In genomic region chr3:11159421-11159904, GRCh38 we compare ENCODE assay signal across 10 cellular contexts. TPM values are rescaled to one million over a fixed set of nuclear protein-coding genes. Genes with fewer than 3 reads are reported as not detected.
A peak's percentile ranks its signal among the peaks of the same experiment; 100 is the strongest.
DNase-seq lines count a peak whose midpoint lies in the region; ATAC-seq, FAIRE-seq and TF ChIP-seq lines count a peak whose summit lies in the region.
"Had no signal": no experiment of that assay in that cellular context is flagged by ENCODE, and none has a peak within 500 bp of the region (broad histone marks: within the 10 kb centered on the region; RNA-seq: fewer than 3 reads in every experiment).

No MANE protein-coding gene starts in this region.

- H3K4me1 Mint-ChIP-seq in immature natural killer cell, result no peaks in the 10 kb centered on the region

- H2AFZ ChIP-seq in K562 (ENCODE audit: low read depth, low read length) (no peak overlapping the region), hepatocyte (no peak overlapping the region)

- H3K9me3 ChIP-seq in K562 (replicated peaks; ENCODE audit: control insufficient read depth, insufficient read depth, low read depth, low read length) (no peaks in the 10 kb centered on the region), hepatocyte (ENCODE audit: low read depth) (no peaks in the 10 kb centered on the region), transverse colon (no peaks in the 10 kb centered on the region)

- H3K4me3 ChIP-seq in HL-60 (replicated peaks; ENCODE audit: insufficient read depth, low read length), result no peak overlapping the region
- H3K4me3 ChIP-seq in K562, result no peak overlapping the region
- no peak overlapping the region for H3K4me3 ChIP-seq in hepatocyte
- no peak overlapping the region for H3K4me3 ChIP-seq in transverse colon

- DNase-seq in HL-60 (ENCODE audit: low read depth in 1 of 2, low spot score in 1 of 2), result peak; percentile 18 to 53
- no peak for DNase-seq in K562 (ENCODE audit: extremely low read depth in 1 of 4, low spot score in 3 of 4)
- peak; percentile 24 for DNase-seq in hepatocyte (ENCODE audit: low spot score)
- peak; percentile 26 for DNase-seq in transverse colon
- no peak for DNase-seq in immature natural killer cell
- DNase-seq in GF-D8 (lab: John Stamatoyannopoulos, UW), result no peak
- DNase-seq: activated CD4-positive, alpha-beta T cell treated with anti-CD3 and anti-CD28 coated beads, Interleukin-2, amount 10 ng/mL, durations not matched to agents 7 days and 5 days; NCI-H1417 treated with DMSO at 0.1 percent for 48 hours had no signal

- H3K9me2 ChIP-seq in hepatocyte (replicated peaks; ENCODE audit: insufficient read depth), result no peaks in the 10 kb centered on the region

- TF ChIP-seq CTCF in HL-60 (IDR thresholded peaks at IDR 0.05; ENCODE audit: insufficient read depth, low read length) (no peak), K562 (IDR thresholded peaks at IDR 0.05 in 2 of 3, conservative IDR thresholded peaks at IDR 0.05 in 1 of 3; ENCODE audit: insufficient read depth in 2 of 3, low read depth in 1 of 3, low read length in 3 of 3) (no peak), hepatocyte (IDR thresholded peaks at IDR 0.05; ENCODE audit: poor library complexity) (no peak), transverse colon (IDR thresholded peaks at IDR 0.05) (no peak)

- H3K4me1 ChIP-seq in K562 (replicated peaks in 1 of 2; ENCODE audit: control insufficient read depth in 2 of 2, insufficient read depth in 2 of 2, low read length in 2 of 2), result peaks cover 0 to 3% of the 10 kb centered on the region in 2 experiments; a peak in 1 of 5 replicates
- peaks cover 7% of the 10 kb centered on the region for H3K4me1 ChIP-seq in hepatocyte (ENCODE audit: insufficient read depth)
- H3K4me1 ChIP-seq in transverse colon, result peaks cover 0 to 24% (median 9%) of the 10 kb centered on the region in 4 donors

- no peak overlapping the region for H3K9ac ChIP-seq in K562 (ENCODE audit: insufficient read depth in 1 of 2, low read depth in 2 of 2, low read length in 2 of 2)

- no peak overlapping the region for H3K27ac Mint-ChIP-seq in immature natural killer cell
- H3K27ac Mint-ChIP-seq: activated CD4-positive, alpha-beta T cell treated with anti-CD3 and anti-CD28 coated beads, Interleukin-2, amount 10 ng/mL, durations not matched to agents 7 days and 5 days; natural killer cell treated with Interleukin-12 subunit alpha and Interleukin-12 subunit beta and Interleukin-15 and Interleukin-18, amount 100 ng/mL, for 72 hours had no signal

- no peak for TF ChIP-seq POLR2A in K562 (conservative IDR thresholded peaks at IDR 0.05)
- no peak for TF ChIP-seq POLR2A in transverse colon (IDR thresholded peaks at IDR 0.05)

- H3K36me3 ChIP-seq in K562 (ENCODE audit: control insufficient read depth, insufficient read depth, low read length) (no peaks in the 10 kb centered on the region), hepatocyte (replicated peaks; ENCODE audit: insufficient read depth, low read depth) (no peaks in the 10 kb centered on the region), transverse colon (no peaks in the 10 kb centered on the region)

- TF ChIP-seq EP300 in K562 (IDR thresholded peaks at IDR 0.05; ENCODE audit: low read length) (no peak), transverse colon (IDR thresholded peaks at IDR 0.05; ENCODE audit: low read depth) (no peak)

- peaks cover 30% of the 10 kb centered on the region for H3K27me3 ChIP-seq in HL-60 (ENCODE audit: insufficient read depth, poor library complexity, severe bottlenecking)
- H3K27me3 ChIP-seq in K562 (ENCODE audit: control insufficient read depth in 2 of 2, insufficient read depth in 2 of 2, low read length in 2 of 2), result peaks cover 9 to 28% of the 10 kb centered on the region in 2 experiments; a peak in 4 of 5 replicates
- peaks cover 38% of the 10 kb centered on the region for H3K27me3 ChIP-seq in hepatocyte
- H3K27me3 ChIP-seq in transverse colon, result peaks cover 14% of the 10 kb centered on the region

- no peak for FAIRE-seq in K562 (lab: Jason Lieb, UNC)

- H3K9me1 ChIP-seq in K562 (ENCODE audit: control insufficient read depth, insufficient read depth, low read length), result no peaks in the 10 kb centered on the region

- intact Hi-C loops in K562 (cut with micrococcal nuclease) (loop anchor here (5.0 kb wide), 2 partner anchors 48 to 493 kb away; no protein-coding TSS in a partner anchor), transverse colon (cut with DNase I; ENCODE audit: low total_unique reads) (loop anchor here (10.0 kb wide), 1 partner anchor 175 kb away; no protein-coding TSS in a partner anchor)

- CTCF ChIA-PET in K562 (lab: Yijun Ruan, JAX; ENCODE audit: low intra/inter-chr PET ratio), result no interaction called here

- no peaks in the 10 kb centered on the region for H3K9me3 Mint-ChIP-seq in immature natural killer cell
- H3K9me3 Mint-ChIP-seq: activated CD4-positive, alpha-beta T cell treated with anti-CD3 and anti-CD28 coated beads, Interleukin-2, amount 10 ng/mL, durations not matched to agents 7 days and 5 days; natural killer cell treated with Interleukin-12 subunit alpha and Interleukin-12 subunit beta and Interleukin-15 and Interleukin-18, amount 100 ng/mL, for 72 hours had no signal

- no peaks in the 10 kb centered on the region for H3K36me3 Mint-ChIP-seq in immature natural killer cell
- H3K36me3 Mint-ChIP-seq: natural killer cell treated with Interleukin-12 subunit alpha and Interleukin-12 subunit beta and Interleukin-15 and Interleukin-18, amount 100 ng/mL, for 72 hours had no signal

- WGBS in K562 (ENCODE audit: insufficient coverage, low coverage, missing lambda C conversion rate), result 3% methylated on average over 5 of the region's 5 CpGs
- WGBS in hepatocyte (ENCODE audit: low lambda C conversion rate, missing lambda C conversion rate), result 49% methylated on average over 5 of the region's 5 CpGs
- WGBS in transverse colon (ENCODE audit: low coverage in 1 of 2), 2 donors, result 15 to 41% methylated on average over 4 to 5 of the region's 5 CpGs

- H3K79me2 ChIP-seq in K562 (ENCODE audit: control insufficient read depth, insufficient read depth, low read length) (no peaks in the 10 kb centered on the region), hepatocyte (no peaks in the 10 kb centered on the region)

- in situ Hi-C loops in K562 (cut with MboI) (no loop called here), transverse colon (cut with MboI; ENCODE audit: low pct_ligation_motif_present in 1 of 4, low pct_unique_long_range_greater_than_20kb in 1 of 4, low sequenced_read_pairs in 3 of 4) (no loop called here)

- no peak overlapping the region for H3K27ac ChIP-seq in HL-60 (replicated peaks)
- H3K27ac ChIP-seq in K562 (ENCODE audit: extremely low read depth, low read depth, low read length), result no peak overlapping the region
- peak overlapping the region; percentile 33 for H3K27ac ChIP-seq in hepatocyte
- H3K27ac ChIP-seq in transverse colon, result peak overlapping the region; percentile 15 to 54 (median 34)

- no peak for TF ChIP-seq RAD21 in K562 (CRISPR knock-in tag; conservative IDR thresholded peaks at IDR 0.05 in 1 of 2, IDR thresholded peaks at IDR 0.05 in 1 of 2)

- POLR2A ChIA-PET in K562 (lab: Yijun Ruan, JAX), result no interaction called here

- H4K20me1 ChIP-seq in K562 (replicated peaks; ENCODE audit: control insufficient read depth, insufficient read depth, low read length), result peaks cover 5% of the 10 kb centered on the region
- H4K20me1 ChIP-seq in hepatocyte (ENCODE audit: insufficient read depth, poor library complexity, severe bottlenecking), result no peaks in the 10 kb centered on the region

- BruUV-seq in K562 (replicated peaks; lab: Mats Ljungman, UMichigan), result no TSS peak

- H3K4me2 ChIP-seq in K562 (ENCODE audit: insufficient read depth, low read length) (no peak overlapping the region), hepatocyte (no peak overlapping the region)

- ATAC-seq in K562, result no peak
- ATAC-seq in GM21737 (IDR thresholded peaks at IDR 0.05; ENCODE audit: unreplicated experiment), result no peak
- ATAC-seq: natural killer cell treated with Interleukin-12 subunit alpha and Interleukin-12 subunit beta and Interleukin-15 and Interleukin-18, amount 100 ng/mL, for 72 hours had no signal

- peaks cover 4 to 10% (median 6%) of the 10 kb centered on the region in 3 donors for H3K27me3 Mint-ChIP-seq in immature natural killer cell (ENCODE audit: low read depth in 3 of 3)

- no peak overlapping the region for H3K4me3 Mint-ChIP-seq in immature natural killer cell
- H3K4me3 Mint-ChIP-seq: activated CD4-positive, alpha-beta T cell treated with anti-CD3 and anti-CD28 coated beads, Interleukin-2, amount 10 ng/mL, durations not matched to agents 7 days and 5 days; natural killer cell treated with Interleukin-12 subunit alpha and Interleukin-12 subunit beta and Interleukin-15 and Interleukin-18, amount 100 ng/mL, for 72 hours had no signal

TF ChIP-seq in K562, 482 proteins besides CTCF, POLR2A, EP300 and RAD21 (continues in another document):
- peak; percentile 50 for TF ChIP-seq CEBPB (tag; IDR thresholded peaks at IDR 0.05)

RNA-seq across cellular contexts. Expression of gene HRH1, which starts 5.2 kb away (rescaled TPM):
- not detected in 2 replicates for total RNA-seq in K562 (2011; cell fraction: chromatin; rRNA removed; ENCODE audit: low replicate concordance)
- not detected in 2 replicates for total RNA-seq in K562 (2011; cell fraction: nucleolus; rRNA removed)
- not detected in 2 replicates for total RNA-seq in K562 (2011; cell fraction: nucleoplasm; rRNA removed)
- total RNA-seq in K562 (2014; rRNA removed), result 0.04 and 0.05 TPM in 2 replicates
- 0.15 TPM in 1 of 2 replicates, not detected in the other for total RNA-seq in K562 (2014; rRNA removed; fragmentation: Illumina TruSeq; extraction: Trizol)
- 0.07 and 0.19 TPM in 2 replicates for total RNA-seq in K562 (2015; rRNA removed; fragmentation: Illumina TruSeq; extraction: Trizol)
- total RNA-seq in K562 (2021), result 0.04 TPM in 1 of 2 replicates, not detected in the other
- polyA plus RNA-seq in K562 (2011; rRNA removed), result 0.07 TPM in 1 of 2 replicates, not detected in the other
- polyA plus RNA-seq in K562 (2011; cell fraction: cytosol; rRNA removed), result 0.01 and 0.03 TPM in 2 replicates
- polyA plus RNA-seq in K562 (2011; cell fraction: nucleus; rRNA removed), result not detected in 2 replicates
- 0.05 and 0.25 TPM in 2 replicates for polyA plus RNA-seq in K562 (2012)
- 0.04 TPM in 1 of 2 replicates, not detected in the other for polyA plus RNA-seq in K562 (2014; fragmentation: Illumina TruSeq; extraction: Trizol)
- polyA plus RNA-seq in K562 (2014; fragmentation: Nextera tagmentation; extraction: Ambion mirVana), result under 1 TPM; 0.03 to 0.13 TPM
- 0.16 TPM in 1 of 2 replicates, not detected in the other for polyA plus RNA-seq in K562 (2014; rRNA removed)
- polyA minus RNA-seq in K562 (2011; rRNA and poly(A)+ RNA removed), result 0.18 TPM in 1 of 2 replicates, not detected in the other
- not detected in 2 replicates for polyA minus RNA-seq in K562 (2011; cell fraction: cytosol; rRNA and poly(A)+ RNA removed)
- polyA minus RNA-seq in K562 (2011; cell fraction: nucleus; rRNA and poly(A)+ RNA removed), result not detected in 2 replicates
- total RNA-seq in hepatocyte, result 2.9 and 5.1 TPM in 2 replicates
- polyA plus RNA-seq in hepatocyte, result 1.8 and 3.3 TPM in 2 replicates
- total RNA-seq in transverse colon, result 1 to 10 TPM; 2.0 to 9.7 (median 8.0) TPM
- polyA plus RNA-seq in immature natural killer cell, result under 1 TPM in 1 of 3 donors, not detected in 2; 0.97 TPM

Comparison
In these comparisons a context has a peak if more than half of its experiments do, and no peak if none do; other contexts are left out.
1. DNase-seq: peak in HL-60 (2 of 2), hepatocyte (single experiment) and transverse colon (single experiment); none in K562 (0 of 4), immature natural killer cell (0 of 3) and GF-D8 (single experiment).
2. H3K27ac ChIP-seq: peak in hepatocyte (single experiment) and transverse colon (4 of 4); none in HL-60 (single experiment) and K562 (single experiment).